Comparison of ENCODE assay signal across 10 cellular contexts in genomic region chr9:35758475-35759050, GRCh38. TPM values are rescaled to one million over a fixed set of nuclear protein-coding genes. Genes with fewer than 3 reads are reported as not detected.
DNase-seq lines count a peak whose midpoint lies in the region; ATAC-seq lines count a peak whose summit lies in the region.
"Had no signal": no experiment of that assay in that cellular context is flagged by ENCODE, and none has a peak within 500 bp of the region (broad histone marks: within the 10 kb centered on the region; RNA-seq: fewer than 3 reads in every experiment).

No MANE protein-coding gene starts in this region.

- H3K4me3 Mint-ChIP-seq in stimulated activated naive CD8-positive, alpha-beta T cell treated with anti-CD3 and anti-CD28 coated beads, Interleukin-15, Interleukin-2, amounts not matched to agents 100 ng/mL and 50 ng/mL, for 24 hours: peak overlapping the region; percentile 97
- H3K4me3 Mint-ChIP-seq in activated naive CD8-positive, alpha-beta T cell treated with anti-CD3 and anti-CD28 coated beads for 36 hours: peak overlapping the region; percentile 80
- peak overlapping the region; percentile 24 for H3K4me3 Mint-ChIP-seq in memory B cell

- H3K36me3 Mint-ChIP-seq in stimulated activated naive CD8-positive, alpha-beta T cell treated with anti-CD3 and anti-CD28 coated beads, Interleukin-15, Interleukin-2, amounts not matched to agents 100 ng/mL and 50 ng/mL, for 24 hours (ENCODE audit: low read depth): peaks cover 16% of the 10 kb centered on the region
- H3K36me3 Mint-ChIP-seq in activated naive CD8-positive, alpha-beta T cell treated with anti-CD3 and anti-CD28 coated beads for 36 hours: peaks cover 19% of the 10 kb centered on the region
- peaks cover 6% of the 10 kb centered on the region for H3K36me3 Mint-ChIP-seq in memory B cell

- peak overlapping the region; percentile 47 for H3K27ac Mint-ChIP-seq in stimulated activated naive CD8-positive, alpha-beta T cell treated with anti-CD3 and anti-CD28 coated beads, Interleukin-15, Interleukin-2, amounts not matched to agents 100 ng/mL and 50 ng/mL, for 24 hours
- H3K27ac Mint-ChIP-seq in activated naive CD8-positive, alpha-beta T cell treated with anti-CD3 and anti-CD28 coated beads for 36 hours: peak overlapping the region; percentile 7
- H3K27ac Mint-ChIP-seq in memory B cell: peak overlapping the region; percentile 1

- no peak for DNase-seq in stimulated activated naive CD8-positive, alpha-beta T cell treated with anti-CD3 and anti-CD28 coated beads, Interleukin-15, Interleukin-2, amounts not matched to agents 100 U/mL and 50 U/mL, for 24 hours
- DNase-seq in activated naive CD8-positive, alpha-beta T cell treated with anti-CD3 and anti-CD28 coated beads for 36 hours: no peak
- DNase-seq in memory B cell (ENCODE audit: low spot score in 2 of 2): no peak
- no peak for DNase-seq in NCI-H1417 (lab: John Stamatoyannopoulos, UW)
- no peak for DNase-seq in stimulated activated CD4-positive, alpha-beta T cell treated with anti-CD3 and anti-CD28 coated beads, Interleukin-12 subunit alpha, Interleukin-12 subunit beta, amount 100 ng/mL, for 4 hours
- DNase-seq in HPDE6-E6E7 (ENCODE audit: extremely low spot score): no peak
- DNase-seq in NCI-H187 (lab: John Stamatoyannopoulos, UW): no peak
- DNase-seq: hypothalamus had no signal

- no peaks in the 10 kb centered on the region for H3K9me3 Mint-ChIP-seq in stimulated activated naive CD8-positive, alpha-beta T cell treated with anti-CD3 and anti-CD28 coated beads, Interleukin-15, Interleukin-2, amounts not matched to agents 100 ng/mL and 50 ng/mL, for 24 hours
- H3K9me3 Mint-ChIP-seq in activated naive CD8-positive, alpha-beta T cell treated with anti-CD3 and anti-CD28 coated beads for 36 hours: no peaks in the 10 kb centered on the region
- H3K9me3 Mint-ChIP-seq in memory B cell: no peaks in the 10 kb centered on the region

- H3K4me1 Mint-ChIP-seq in stimulated activated naive CD8-positive, alpha-beta T cell treated with anti-CD3 and anti-CD28 coated beads, Interleukin-15, Interleukin-2, amounts not matched to agents 100 ng/mL and 50 ng/mL, for 24 hours (ENCODE audit: low read depth): peaks cover 39% of the 10 kb centered on the region
- peaks cover 43% of the 10 kb centered on the region for H3K4me1 Mint-ChIP-seq in activated naive CD8-positive, alpha-beta T cell treated with anti-CD3 and anti-CD28 coated beads for 36 hours
- peaks cover 35% of the 10 kb centered on the region for H3K4me1 Mint-ChIP-seq in memory B cell

- no peaks in the 10 kb centered on the region for H3K27me3 Mint-ChIP-seq in stimulated activated naive CD8-positive, alpha-beta T cell treated with anti-CD3 and anti-CD28 coated beads, Interleukin-15, Interleukin-2, amounts not matched to agents 100 ng/mL and 50 ng/mL, for 24 hours
- H3K27me3 Mint-ChIP-seq in activated naive CD8-positive, alpha-beta T cell treated with anti-CD3 and anti-CD28 coated beads for 36 hours: no peaks in the 10 kb centered on the region
- H3K27me3 Mint-ChIP-seq in memory B cell: no peaks in the 10 kb centered on the region

- ATAC-seq in stimulated activated naive CD8-positive, alpha-beta T cell treated with anti-CD3 and anti-CD28 coated beads, Interleukin-15, Interleukin-2, amounts not matched to agents 100 U/mL and 50 U/mL, for 24 hours: no peak
- ATAC-seq in memory B cell (ENCODE audit: low read depth): no peak

RNA-seq across cellular contexts. Expression of gene MSMP, which starts 4.5 kb away (rescaled TPM):
- under 1 TPM in 1 of 2 experiments, not detected in 1; 0.94 TPM for total RNA-seq in activated naive CD8-positive, alpha-beta T cell treated with anti-CD3 and anti-CD28 coated beads for 36 hours
- total RNA-seq: SJSA1 had no signal

RNA-seq across cellular contexts. Expression of gene RGP1, which starts 9.5 kb away (rescaled TPM):
- total RNA-seq in activated naive CD8-positive, alpha-beta T cell treated with anti-CD3 and anti-CD28 coated beads for 36 hours: 10 to 100 TPM; 12.7 to 13.4 TPM

RNA-seq across cellular contexts. Expression of gene GBA2, which starts 9.5 kb away (rescaled TPM):
- total RNA-seq in activated naive CD8-positive, alpha-beta T cell treated with anti-CD3 and anti-CD28 coated beads for 36 hours: 10 to 100 TPM; 22.6 to 24.2 TPM

RNA-seq across cellular contexts. Expression of gene CREB3, which starts 26.1 kb away (rescaled TPM):
- total RNA-seq in activated naive CD8-positive, alpha-beta T cell treated with anti-CD3 and anti-CD28 coated beads for 36 hours: 10 to 100 TPM; 23.7 to 24.5 TPM

RNA-seq across cellular contexts. Expression of gene TLN1, which starts 26.6 kb away (rescaled TPM):
- total RNA-seq in activated naive CD8-positive, alpha-beta T cell treated with anti-CD3 and anti-CD28 coated beads for 36 hours: 100 to 1,000 TPM; 158 to 169 TPM

Comparison
In these comparisons a context has a peak if more than half of its experiments do, and no peak if none do; other contexts are left out.
1. H3K4me3 Mint-ChIP-seq: peak in every context shown above with its lines; median percentile 97 in stimulated activated naive CD8-positive, alpha-beta T cell treated with anti-CD3 and anti-CD28 coated beads, Interleukin-15, Interleukin-2, amounts not matched to agents 100 ng/mL and 50 ng/mL, for 24 hours; 80 in activated naive CD8-positive, alpha-beta T cell treated with anti-CD3 and anti-CD28 coated beads for 36 hours; 24 in memory B cell.